In the genomic region with DNA sequence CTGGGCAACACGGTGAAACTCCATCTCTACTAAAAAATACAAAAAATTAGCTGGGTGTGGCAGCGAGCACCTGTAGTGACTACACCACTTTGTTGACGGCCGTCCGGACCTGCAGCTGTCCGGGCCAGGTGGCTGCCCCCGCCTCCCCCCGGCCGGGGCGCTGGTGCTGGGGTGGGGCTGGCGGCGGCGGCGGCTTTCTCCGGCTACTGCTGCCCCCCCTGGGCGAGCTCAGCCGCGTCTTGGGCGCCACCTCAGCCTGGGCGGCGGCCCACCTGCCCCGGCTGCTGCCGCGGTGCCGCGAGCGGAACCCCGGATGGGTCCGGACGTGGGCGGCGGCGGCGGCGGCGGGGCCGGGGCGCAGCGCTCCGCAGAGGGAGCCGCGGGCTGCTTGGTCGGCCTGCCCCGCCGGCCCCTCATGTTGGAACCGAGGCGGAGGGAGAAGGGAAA, we compare ENCODE assay signal across 8 cellular contexts. TPM values are rescaled to one million over a fixed set of nuclear protein-coding genes. Genes with fewer than 3 reads are reported as not detected.
DNase-seq lines count a peak whose midpoint lies in the region; ATAC-seq lines count a peak whose summit lies in the region.
"Not testable (repeated sequence)": the region's sequence is repeated elsewhere in the genome, so short reads cannot be mapped to it uniquely, and the experiment has no call there.

No MANE protein-coding gene starts in this region.

- peaks cover 3 to 14% (median 5%) of the 10 kb centered on the region in 3 donors for H3K4me1 Mint-ChIP-seq in CD8-positive, alpha-beta memory T cell

- ATAC-seq in GM21381 (IDR thresholded peaks at IDR 0.05; ENCODE audit: unreplicated experiment) (peak; percentile 53), HG03378 (IDR thresholded peaks at IDR 0.05; ENCODE audit: unreplicated experiment) (peak; percentile 24), esophagus mucosa (peak; percentile 54)

- H3K9me3 ChIP-seq in CD8-positive, alpha-beta memory T cell (ENCODE audit: low read length); NT2/D1 (ENCODE audit: insufficient read depth, low read length); mononuclear cell (ENCODE audit: low read depth, low read length): not testable (repeated sequence)

- H3K4me3 Mint-ChIP-seq in CD8-positive, alpha-beta memory T cell: peak overlapping the region; percentile 88 to 97 (median 91)

- CTCF ChIA-PET in CD8-positive, alpha-beta memory T cell (lab: Charles Lee): interaction anchor here (1.0 to 2.4 kb wide), 14 partner anchors 13 to 254 kb away, joined by 3 to 13 read pairs (median 4); partner anchors contain the start of gene RGS9

- POLR2A ChIA-PET in CD8-positive, alpha-beta memory T cell (lab: Charles Lee): interaction anchor here (1.4 kb wide), 1 partner anchor 138 kb away, joined by 5 read pairs; the partner anchor contains the start of gene GNA13

- not testable (repeated sequence) for H3K4me1 ChIP-seq in CD8-positive, alpha-beta memory T cell (ENCODE audit: insufficient read depth, low read length); NT2/D1 (ENCODE audit: insufficient read depth, insufficient read length)
- H3K4me1 ChIP-seq in mononuclear cell (ENCODE audit: insufficient read depth, low read length): peaks cover 32% of the 10 kb centered on the region

- H3K4me3 ChIP-seq in CD8-positive, alpha-beta memory T cell (ENCODE audit: low read length): not testable (repeated sequence)
- peak overlapping the region; percentile 45 for H3K4me3 ChIP-seq in NT2/D1 (ENCODE audit: insufficient read length, low read depth)
- H3K4me3 ChIP-seq in mononuclear cell (ENCODE audit: low read length): peak overlapping the region; percentile 52

- not testable (repeated sequence) for H3K27me3 Mint-ChIP-seq in CD8-positive, alpha-beta memory T cell

- not testable (repeated sequence) for H3K36me3 Mint-ChIP-seq in CD8-positive, alpha-beta memory T cell

- H3K9me3 Mint-ChIP-seq in CD8-positive, alpha-beta memory T cell: not testable (repeated sequence)

- H3K27ac Mint-ChIP-seq in CD8-positive, alpha-beta memory T cell: peak overlapping the region in 7 of 8 donors; percentile 90 to 98 (median 96)

- H3K9ac ChIP-seq in NT2/D1 (ENCODE audit: insufficient read length, low read depth): peak overlapping the region; percentile 61

- peak in 2 of 5 donors; percentile 30 to 69 for DNase-seq in CD8-positive, alpha-beta memory T cell
- DNase-seq in NT2/D1 (ENCODE audit: low read depth, low spot score): not testable (repeated sequence)
- DNase-seq in activated T-helper 1 cell treated with Interleukin-2 at 50 U/mL for 16 hours (ENCODE audit: low read depth): peak; percentile 36
- peak in 2 of 3 donors; percentile 9 to 21 for DNase-seq in stimulated activated CD4-positive, alpha-beta T cell treated with anti-CD3 and anti-CD28 coated beads, TNF-alpha, amount 100 ng/mL, for 48 hours (ENCODE audit: low read depth in 3 of 3)

- not testable (repeated sequence) for H3K36me3 ChIP-seq in CD8-positive, alpha-beta memory T cell (ENCODE audit: insufficient read depth, low read length); NT2/D1 (ENCODE audit: insufficient read depth, insufficient read length, low read length)

- H3K27me3 ChIP-seq in CD8-positive, alpha-beta memory T cell (ENCODE audit: insufficient read depth, low read length, poor library complexity, severe bottlenecking); NT2/D1 (ENCODE audit: insufficient read depth, insufficient read length); mononuclear cell (ENCODE audit: insufficient read depth, low read length): not testable (repeated sequence)

- peak overlapping the region; percentile 82 for H3K27ac ChIP-seq in CD8-positive, alpha-beta memory T cell (ENCODE audit: low read depth, low read length)

RNA-seq across cellular contexts. Expression of gene LRRC37A3, which starts 0.4 kb away (rescaled TPM):
- 1 to 10 TPM; 6.6 to 9.3 TPM for total RNA-seq in CD8-positive, alpha-beta memory T cell
- polyA plus RNA-seq in CD8-positive, alpha-beta memory T cell: 1.5 TPM
- total RNA-seq in esophagus mucosa (5.6 TPM), mononuclear cell (22.1 TPM)
